Comparison of ENCODE assay signal across 14 cellular contexts in the genomic region with DNA sequence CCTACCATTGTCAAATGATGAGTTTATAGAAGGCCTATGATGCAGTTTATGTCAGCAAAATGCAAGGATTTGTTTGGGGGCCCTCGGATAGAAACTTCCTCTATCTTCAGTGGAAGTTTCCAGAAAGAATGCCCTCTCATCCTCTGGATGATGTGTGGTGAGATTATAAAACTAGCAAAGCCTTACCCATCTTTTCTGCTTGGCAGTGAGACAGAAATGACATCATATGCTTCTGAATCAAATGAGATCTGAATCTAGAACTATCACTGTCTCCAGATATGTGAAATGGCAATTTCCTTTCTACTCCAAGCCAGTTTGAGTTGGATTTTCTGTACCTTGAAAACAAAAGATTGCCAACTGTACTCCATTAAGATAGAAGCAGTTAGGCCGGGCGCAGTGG.
DNase-seq lines count a peak whose midpoint lies in the region; ATAC-seq and TF ChIP-seq lines count a peak whose summit lies in the region.
"Had no signal": no experiment of that assay in that cellular context is flagged by ENCODE, and none has a peak within 500 bp of the region (broad histone marks: within the 10 kb centered on the region; RNA-seq: fewer than 3 reads in every experiment).

No MANE protein-coding gene starts in this region.

- TF ChIP-seq POLR2A in IMR-90 (IDR thresholded peaks at IDR 0.05; ENCODE audit: low read depth, low read length): no peak

- H3K23ac ChIP-seq in IMR-90 (ENCODE audit: low read depth, low read length): no peak overlapping the region

- no peaks in the 10 kb centered on the region for H3K9me3 Mint-ChIP-seq in neural progenitor cell
- H3K9me3 Mint-ChIP-seq: CD8-positive, alpha-beta memory T cell; H9 had no signal

- no peak overlapping the region for H4K8ac ChIP-seq in IMR-90 (ENCODE audit: low read depth in 2 of 2, low read length in 2 of 2)

- in situ Hi-C loops in IMR-90 (cut with MboI; ENCODE audit: low sequenced_read_pairs): no loop called here

- H3K27ac Mint-ChIP-seq in T-helper 17 cell: peak overlapping the region; percentile 39
- no peak overlapping the region for H3K27ac Mint-ChIP-seq in neural progenitor cell
- H3K27ac Mint-ChIP-seq: H9 had no signal

- no peak for TF ChIP-seq CTCF in IMR-90 (conservative IDR thresholded peaks at IDR 0.05; ENCODE audit: low read depth, low read length)
- no peak for TF ChIP-seq CTCF in fibroblast of mammary gland (conservative IDR thresholded peaks at IDR 0.05; ENCODE audit: control insufficient read depth, insufficient read depth, low read depth, low read length)
- no peak for TF ChIP-seq CTCF in neural progenitor cell (IDR thresholded peaks at IDR 0.05)

- no peak overlapping the region for H2AK9ac ChIP-seq in IMR-90 (replicated peaks; ENCODE audit: low read depth, low read length, poor library complexity)

- peaks cover 0 to 17% of the 10 kb centered on the region in 2 experiments; a peak in 3 of 4 replicates for H3K79me1 ChIP-seq in IMR-90 (ENCODE audit: low read depth in 1 of 2, low read length in 2 of 2)

- BruUV-seq in IMR-90 (replicated peaks; lab: Mats Ljungman, UMichigan): no TSS peak

- no peak overlapping the region for H2BK20ac ChIP-seq in IMR-90 (ENCODE audit: low read depth, low read length)

- H3K27ac ChIP-seq in IMR-90 (ENCODE audit: insufficient read depth, low read length): no peak overlapping the region
- peak overlapping the region; percentile 39 for H3K27ac ChIP-seq in temporal lobe (ENCODE audit: low read depth, low read length)
- no peak overlapping the region for H3K27ac ChIP-seq in neural progenitor cell
- H3K27ac ChIP-seq: A549 had no signal

- H2AFZ ChIP-seq in IMR-90 (replicated peaks; ENCODE audit: low read length, poor library complexity) (no peak overlapping the region), neural progenitor cell (replicated peaks) (no peak overlapping the region)

- no peak overlapping the region for H3K18ac ChIP-seq in IMR-90 (ENCODE audit: low read depth, low read length)

- H3K9me3 ChIP-seq in IMR-90 (ENCODE audit: control insufficient read depth, insufficient read depth, low read length): no peaks in the 10 kb centered on the region
- no peaks in the 10 kb centered on the region for H3K9me3 ChIP-seq in T-helper 17 cell (ENCODE audit: control insufficient read depth, low read length, poor library complexity, severe bottlenecking)
- no peaks in the 10 kb centered on the region for H3K9me3 ChIP-seq in neural progenitor cell (ENCODE audit: low read depth)
- H3K9me3 ChIP-seq: A549 had no signal

- no peak overlapping the region for H3K14ac ChIP-seq in IMR-90 (replicated peaks; ENCODE audit: low read depth, low read length)

- DNase-seq in IMR-90 (peak; percentile 58), T-helper 17 cell (no peak), fibroblast of mammary gland (ENCODE audit: low read depth) (peak; percentile 8), mucosa of gallbladder (ENCODE audit: low spot score) (no peak), cerebellum (ENCODE audit: low spot score) (no peak), neural progenitor cell (ENCODE audit: low spot score) (no peak)
- DNase-seq: CD8-positive, alpha-beta memory T cell; DMS53; GOT3; H9 had no signal

- ATAC-seq in IMR-90 (ENCODE audit: low read depth) (peak; percentile 32; the same call in 1 of the 2 replicates), T-helper 17 cell (no peak), HG02588 (IDR thresholded peaks at IDR 0.05; ENCODE audit: unreplicated experiment) (no peak)
- ATAC-seq: A549, HepG2 had no signal

- H3K4me1 ChIP-seq in IMR-90 (ENCODE audit: control insufficient read depth, insufficient read depth, low read length) (no peaks in the 10 kb centered on the region), neural progenitor cell (no peaks in the 10 kb centered on the region)
- H3K4me1 ChIP-seq: A549 had no signal

- H3K36me3 ChIP-seq in IMR-90 (ENCODE audit: control insufficient read depth, insufficient read depth, low read length) (peaks cover 2% of the 10 kb centered on the region; the same call in 1 of the 2 replicates), neural progenitor cell (no peaks in the 10 kb centered on the region)

- CTCF ChIA-PET in IMR-90 (lab: Yijun Ruan, JAX): no interaction called here

- no peaks in the 10 kb centered on the region for H3K79me2 ChIP-seq in neural progenitor cell (ENCODE audit: low read depth)

- H3K9me1 ChIP-seq in IMR-90 (ENCODE audit: insufficient read depth, low read length): peaks cover 13% of the 10 kb centered on the region

- H2BK15ac ChIP-seq in IMR-90 (ENCODE audit: low read depth, low read length): no peak overlapping the region

- no peak overlapping the region for H2BK5ac ChIP-seq in IMR-90 (ENCODE audit: low read depth, low read length, poor library complexity, severe bottlenecking)

- no peak overlapping the region for H2AK5ac ChIP-seq in IMR-90 (ENCODE audit: low read depth, low read length)

- no peak overlapping the region for H3K56ac ChIP-seq in IMR-90 (ENCODE audit: extremely low read depth, insufficient read depth, low read length)

- H3K27me3 ChIP-seq in IMR-90 (ENCODE audit: control insufficient read depth, insufficient read depth, low read length): no peaks in the 10 kb centered on the region
- H3K27me3 ChIP-seq in neural progenitor cell: no peaks in the 10 kb centered on the region

- no peaks in the 10 kb centered on the region for H3F3A ChIP-seq in neural progenitor cell (ENCODE audit: low read depth)

- intact Hi-C loops in IMR-90 (cut with micrococcal nuclease): no loop called here

- H3K4me3 ChIP-seq in IMR-90 (ENCODE audit: insufficient read depth, low read depth, low read length) (no peak overlapping the region), fibroblast of mammary gland (ENCODE audit: control insufficient read depth, low read depth, low read length) (no peak overlapping the region), neural progenitor cell (no peak overlapping the region)
- H3K4me3 ChIP-seq: A549 had no signal

- TF ChIP-seq RAD21 in IMR-90 (IDR thresholded peaks at IDR 0.05; ENCODE audit: low read length): no peak

- H3K9ac ChIP-seq in IMR-90 (ENCODE audit: low read depth, low read length) (no peak overlapping the region), neural progenitor cell (no peak overlapping the region)

- H4K91ac ChIP-seq in IMR-90 (ENCODE audit: insufficient read depth, low read depth, low read length): no peak overlapping the region

- no peak overlapping the region for H3K4me2 ChIP-seq in IMR-90 (ENCODE audit: low read depth, low read length)
- no peak overlapping the region for H3K4me2 ChIP-seq in neural progenitor cell
- H3K4me2 ChIP-seq: A549 had no signal

- H3K27me3 Mint-ChIP-seq in T-helper 17 cell (no peaks in the 10 kb centered on the region), neural progenitor cell (ENCODE audit: insufficient read depth, low read depth) (peaks cover 9% of the 10 kb centered on the region)

- no peak overlapping the region for H4K5ac ChIP-seq in IMR-90 (ENCODE audit: low read depth, low read length)

- no peak overlapping the region for H2BK120ac ChIP-seq in IMR-90 (ENCODE audit: low read depth, low read length)

- H3K36me3 Mint-ChIP-seq in T-helper 17 cell (ENCODE audit: low read depth) (peaks cover 21% of the 10 kb centered on the region), neural progenitor cell (no peaks in the 10 kb centered on the region)

- dilution Hi-C loops in IMR-90 (cut with HindIII; ENCODE audit: low sequenced_read_pairs, unreplicated experiment): no loop called here

- POLR2A ChIA-PET in IMR-90 (lab: Charles Lee; ENCODE audit: unreplicated experiment): no interaction called here

- no CpG with 5 or more reads among the region's 3 CpGs for WGBS in IMR-90 (ENCODE audit: extremely low coverage in 2 of 2, insufficient read length in 1 of 2), 2 experiments

- H3K4ac ChIP-seq in IMR-90 (ENCODE audit: low read depth, low read length): no peak overlapping the region

- H3K4me3 Mint-ChIP-seq in T-helper 17 cell (no peak overlapping the region), neural progenitor cell (no peak overlapping the region)
- H3K4me3 Mint-ChIP-seq: CD8-positive, alpha-beta memory T cell; H9 had no signal

- peaks cover 20% of the 10 kb centered on the region for H3K4me1 Mint-ChIP-seq in T-helper 17 cell
- peaks cover 15% of the 10 kb centered on the region for H3K4me1 Mint-ChIP-seq in neural progenitor cell
- H3K4me1 Mint-ChIP-seq: CD8-positive, alpha-beta memory T cell had no signal

- peaks cover 6% of the 10 kb centered on the region; the same call in 1 of the 2 replicates for H4K20me1 ChIP-seq in IMR-90 (ENCODE audit: insufficient read depth, low read length)
- no peaks in the 10 kb centered on the region for H4K20me1 ChIP-seq in neural progenitor cell (ENCODE audit: low read depth)

TF ChIP-seq in IMR-90, 13 proteins besides CTCF, POLR2A, EP300 and RAD21 (continues in another document):
- TF ChIP-seq FOS (IDR thresholded peaks at IDR 0.05; ENCODE audit: low read depth, low read length) (no peak), MXI1 (IDR thresholded peaks at IDR 0.05; ENCODE audit: borderline replicate concordance, low read depth, low read length) (no peak), NFE2L2 (IDR thresholded peaks at IDR 0.05; ENCODE audit: low read depth, low read length) (no peak), CEBPB (IDR thresholded peaks at IDR 0.05; ENCODE audit: low read depth, low read length) (no peak), SMC3 (IDR thresholded peaks at IDR 0.05; ENCODE audit: low read depth, low read length) (no peak), RCOR1 (IDR thresholded peaks at IDR 0.05; ENCODE audit: insufficient replicate concordance, low read length) (no peak), RFX5 (IDR thresholded peaks at IDR 0.05; ENCODE audit: low read depth, low read length) (no peak), MAFK (IDR thresholded peaks at IDR 0.05; ENCODE audit: low read depth, low read length) (no peak), MAZ (IDR thresholded peaks at IDR 0.05; ENCODE audit: borderline replicate concordance, low read depth, low read length) (no peak), CHD1 (IDR thresholded peaks at IDR 0.05; ENCODE audit: low read depth, low read length) (no peak), BHLHE40 (IDR thresholded peaks at IDR 0.05; ENCODE audit: low read depth, low read length) (no peak)
- TF ChIP-seq, protein P1, sequence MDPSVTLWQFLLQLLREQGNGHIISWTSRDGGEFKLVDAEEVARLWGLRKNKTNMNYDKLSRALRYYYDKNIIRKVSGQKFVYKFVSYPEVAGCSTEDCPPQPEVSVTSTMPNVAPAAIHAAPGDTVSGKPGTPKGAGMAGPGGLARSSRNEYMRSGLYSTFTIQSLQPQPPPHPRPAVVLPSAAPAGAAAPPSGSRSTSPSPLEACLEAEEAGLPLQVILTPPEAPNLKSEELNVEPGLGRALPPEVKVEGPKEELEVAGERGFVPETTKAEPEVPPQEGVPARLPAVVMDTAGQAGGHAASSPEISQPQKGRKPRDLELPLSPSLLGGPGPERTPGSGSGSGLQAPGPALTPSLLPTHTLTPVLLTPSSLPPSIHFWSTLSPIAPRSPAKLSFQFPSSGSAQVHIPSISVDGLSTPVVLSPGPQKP (IDR thresholded peaks at IDR 0.05; ENCODE audit: borderline replicate concordance, low read depth, low read length): no peak

Comparison
In these comparisons a context has a peak if more than half of its experiments do, and no peak if none do; other contexts are left out.
1. DNase-seq: peak in IMR-90 (single experiment) and fibroblast of mammary gland (single experiment); none in T-helper 17 cell (0 of 3), mucosa of gallbladder (single experiment), cerebellum (single experiment) and neural progenitor cell (single experiment).